22 cellular contexts compared by ENCODE assay signal in genomic region chrX:124042042-124042441, GRCh38.
"Had no signal": no experiment of that assay in that cellular context is flagged by ENCODE, and none has a peak within 500 bp of the region (broad histone marks: within the 10 kb centered on the region; RNA-seq: fewer than 3 reads in every experiment).

No MANE protein-coding gene starts in this region.

- H3K9me3 ChIP-seq: ascending aorta, gastroesophageal sphincter, heart left ventricle, prostate gland, right atrium auricular region, tibial nerve, uterus had no signal

- DNase-seq: activated CD4-positive, alpha-beta T cell treated with anti-CD3 and anti-CD28 coated beads, Interleukin-2, amount 50 U/mL, for 4 hours; activated CD4-positive, CD25-positive, alpha-beta regulatory T cell; activated CD8-positive, alpha-beta memory T cell treated with anti-CD3 and anti-CD28 coated beads, Interleukin-2, amount 50 U/mL, for 4 hours; activated naive CD4-positive, alpha-beta T cell treated with Interleukin-2 at 50 U/mL for 16 hours; erythroblast; heart left ventricle; kidney; midbrain; stimulated activated CD4-positive, alpha-beta T cell treated with anti-CD3 and anti-CD28 coated beads, Interleukin-12 subunit alpha, Interleukin-12 subunit beta, amount 100 ng/mL, for 4 hours; stimulated activated CD4-positive, alpha-beta T cell treated with anti-CD3 and anti-CD28 coated beads, Interleukin-1b, Interleukin-23, amount 100 ng/mL, for 48 hours; stimulated activated naive CD8-positive, alpha-beta T cell treated with anti-CD3 and anti-CD28 coated beads, Interleukin-15, Interleukin-2, amounts not matched to agents 100 U/mL and 50 U/mL, for 24 hours; substantia nigra; T-helper 9 cell; uterus had no signal

- ATAC-seq: gastroesophageal sphincter; heart left ventricle; left lobe of liver; stimulated activated naive CD8-positive, alpha-beta T cell treated with anti-CD3 and anti-CD28 coated beads, Interleukin-15, Interleukin-2, amounts not matched to agents 100 U/mL and 50 U/mL, for 24 hours had no signal

- H3K4me3 ChIP-seq: ascending aorta, coronary artery, gastroesophageal sphincter, heart left ventricle, lung, prostate gland, right atrium auricular region, tibial nerve, uterus had no signal

- H3K4me1 ChIP-seq: ascending aorta, heart left ventricle, prostate gland, right atrium auricular region, tibial nerve, uterus had no signal

- H3K27me3 ChIP-seq: ascending aorta, gastroesophageal sphincter, heart left ventricle, right atrium auricular region, tibial nerve, uterus had no signal

- H3K27ac ChIP-seq: ascending aorta, coronary artery, gastroesophageal sphincter, heart left ventricle, prostate gland, right atrium auricular region, tibial nerve, uterus had no signal

- H3K36me3 ChIP-seq: prostate gland, tibial nerve, uterus had no signal
